ENCODE assay signal across 1 cellular context in genomic region chr4:87838207-87838606, GRCh38.
TF ChIP-seq lines count a peak whose summit lies in the region.

No MANE protein-coding gene starts in this region.

TF ChIP-seq in GM12878, 131 proteins besides CTCF, POLR2A, EP300 and RAD21:
- TF ChIP-seq ZBTB40 (IDR thresholded peaks at IDR 0.05; ENCODE audit: borderline replicate concordance) = no peak
- no peak for TF ChIP-seq ZNF24 (IDR thresholded peaks at IDR 0.05)
